19 cellular contexts compared by ENCODE assay signal in genomic region chr5:149325894-149326293, GRCh38. TPM values are rescaled to one million over a fixed set of nuclear protein-coding genes. Genes with fewer than 3 reads are reported as not detected.
DNase-seq lines count a peak whose midpoint lies in the region; ATAC-seq, FAIRE-seq and TF ChIP-seq lines count a peak whose summit lies in the region.
"Had no signal": no experiment of that assay in that cellular context is flagged by ENCODE, and none has a peak within 500 bp of the region (broad histone marks: within the 10 kb centered on the region; RNA-seq: fewer than 3 reads in every experiment).

No MANE protein-coding gene starts in this region.

- dilution Hi-C loops in endothelial cell of umbilical vein (cut with MboI; ENCODE audit: extremely low pct_ligation_motif_present, low sequenced_read_pairs) = no loop called here

- H3K36me3 ChIP-seq in left ventricle myocardium inferior = peaks cover 89% of the 10 kb centered on the region
- H3K36me3 ChIP-seq in endothelial cell of umbilical vein (ENCODE audit: control insufficient read depth in 2 of 2, extremely low read depth in 1 of 2, insufficient read depth in 2 of 2, low read length in 2 of 2) = peaks cover 3% of the 10 kb centered on the region in 2 experiments
- H3K36me3 ChIP-seq in neuronal stem cell (replicated peaks in 1 of 2; ENCODE audit: control insufficient read depth in 2 of 2, insufficient read depth in 2 of 2, low read length in 2 of 2) = no peaks in the 10 kb centered on the region
- H3K36me3 ChIP-seq in HAP-1 (replicated peaks) = no peaks in the 10 kb centered on the region
- H3K36me3 ChIP-seq in body of pancreas (replicated peaks in 1 of 2; ENCODE audit: insufficient read depth in 1 of 2, low read depth in 2 of 2) = no peaks in the 10 kb centered on the region

- no peak overlapping the region for H3K4me2 ChIP-seq in endothelial cell of umbilical vein (ENCODE audit: insufficient read depth, low read length)
- H3K4me2 ChIP-seq in neuronal stem cell (ENCODE audit: insufficient read depth, low read length, poor library complexity, severe bottlenecking) = no peak overlapping the region
- H3K4me2 ChIP-seq: BLaER1 had no signal

- H4K91ac ChIP-seq in neuronal stem cell (ENCODE audit: low read depth, low read length, poor library complexity) = no peak overlapping the region

- H3K4me1 ChIP-seq in left ventricle myocardium inferior (peaks cover 40% of the 10 kb centered on the region), endothelial cell of umbilical vein (ENCODE audit: control insufficient read depth, extremely low read depth, insufficient read depth, low read length) (peaks cover 44% of the 10 kb centered on the region), neuronal stem cell (ENCODE audit: control insufficient read depth in 2 of 2, insufficient read depth in 1 of 2, low read depth in 1 of 2, low read length in 2 of 2) (peaks cover 0 to 3% of the 10 kb centered on the region in 2 donors), HAP-1 (peaks cover 3% of the 10 kb centered on the region), body of pancreas (peaks cover 5% of the 10 kb centered on the region)
- H3K4me1 ChIP-seq: BLaER1 had no signal

- H3K9me1 ChIP-seq in endothelial cell of umbilical vein (replicated peaks; ENCODE audit: control insufficient read depth, extremely low read depth, insufficient read depth, low read length) = no peaks in the 10 kb centered on the region

- POLR2A ChIA-PET in endothelial cell of umbilical vein (lab: Charles Lee) = no interaction called here

- H4K20me1 ChIP-seq in endothelial cell of umbilical vein (replicated peaks; ENCODE audit: control insufficient read depth, extremely low read depth, insufficient read depth, low read length) = no peaks in the 10 kb centered on the region
- H4K20me1 ChIP-seq: BLaER1 had no signal

- DNase-seq in left ventricle myocardium inferior = no peak
- DNase-seq in Right ventricle myocardium inferior (ENCODE audit: missing footprints) = no peak
- DNase-seq in endothelial cell of umbilical vein (ENCODE audit: low read depth, low spot score) = no peak
- DNase-seq in neuronal stem cell (ENCODE audit: low spot score) = no peak
- DNase-seq in HAP-1 (ENCODE audit: low spot score in 2 of 2) = no peak
- DNase-seq in body of pancreas = no peak
- DNase-seq: CD8-positive, alpha-beta T cell; HCEC 1CT; NCI-H1436; NCI-H2029 treated with DMSO at 0.1 percent for 48 hours; NCI-H510A; NCI-H774; RPMI8226 had no signal

- H3K23ac ChIP-seq in neuronal stem cell (ENCODE audit: low read depth, low read length, poor library complexity) = no peak overlapping the region

- H3K27me3 ChIP-seq in left ventricle myocardium inferior (ENCODE audit: low read depth) = no peaks in the 10 kb centered on the region
- H3K27me3 ChIP-seq in endothelial cell of umbilical vein (ENCODE audit: control insufficient read depth in 2 of 2, insufficient read depth in 2 of 2, low read length in 2 of 2) = no peaks in the 10 kb centered on the region
- H3K27me3 ChIP-seq in neuronal stem cell (ENCODE audit: control insufficient read depth in 3 of 3, insufficient read depth in 3 of 3, low read depth in 1 of 3, low read length in 3 of 3) = no peaks in the 10 kb centered on the region
- no peaks in the 10 kb centered on the region for H3K27me3 ChIP-seq in HAP-1 (ENCODE audit: low read depth)
- no peaks in the 10 kb centered on the region for H3K27me3 ChIP-seq in body of pancreas
- H3K27me3 ChIP-seq: BLaER1 had no signal

- H2AK5ac ChIP-seq in neuronal stem cell (ENCODE audit: low read depth, low read length) = no peak overlapping the region

- H2BK15ac ChIP-seq in neuronal stem cell (ENCODE audit: low read length) = no peak overlapping the region

- H3K4ac ChIP-seq in neuronal stem cell (ENCODE audit: low read length) = no peak overlapping the region

- H2BK5ac ChIP-seq in neuronal stem cell (ENCODE audit: low read length) = no peak overlapping the region

- WGBS in neuronal stem cell (ENCODE audit: extremely low coverage in 2 of 2, insufficient read length in 2 of 2, insufficient replicate concordance in 1 of 2), 2 donors = no CpG with 5 or more reads among the region's 5 CpGs
- WGBS in body of pancreas, 2 donors = 90% methylated on average over 5 of the region's 5 CpGs

- no TSS peak for BruUV-seq in endothelial cell of umbilical vein (replicated peaks; lab: Mats Ljungman, UMichigan)

- no peaks in the 10 kb centered on the region for H3K9me3 ChIP-seq in left ventricle myocardium inferior (replicated peaks)
- no peaks in the 10 kb centered on the region for H3K9me3 ChIP-seq in endothelial cell of umbilical vein (replicated peaks; ENCODE audit: control insufficient read depth, insufficient read depth, low read length)
- no peaks in the 10 kb centered on the region for H3K9me3 ChIP-seq in neuronal stem cell (replicated peaks in 1 of 2; ENCODE audit: control insufficient read depth in 2 of 2, insufficient read depth in 1 of 2, low read depth in 1 of 2, low read length in 2 of 2)
- H3K9me3 ChIP-seq in HAP-1 = no peaks in the 10 kb centered on the region
- no peaks in the 10 kb centered on the region for H3K9me3 ChIP-seq in body of pancreas
- H3K9me3 ChIP-seq: BLaER1 had no signal

- H3K79me1 ChIP-seq in neuronal stem cell (ENCODE audit: low read depth, low read length) = no peaks in the 10 kb centered on the region

- CTCF ChIA-PET in endothelial cell of umbilical vein (lab: Charles Lee) = interaction anchor here (1.1 to 2.2 kb wide), 4 partner anchors 8 to 46 kb away, joined by 3 to 8 read pairs (median 6); no protein-coding TSS in a partner anchor

- no peaks in the 10 kb centered on the region for H3K79me2 ChIP-seq in endothelial cell of umbilical vein (ENCODE audit: control insufficient read depth, insufficient read depth, low read length)

- H3K18ac ChIP-seq in neuronal stem cell (ENCODE audit: low read length) = no peak overlapping the region

- H3K9ac ChIP-seq in endothelial cell of umbilical vein (replicated peaks; ENCODE audit: extremely low read depth, insufficient read depth, low read length) (no peak overlapping the region), neuronal stem cell (ENCODE audit: low read depth, low read length, poor library complexity) (no peak overlapping the region)
- H3K9ac ChIP-seq: BLaER1 had no signal

- in situ Hi-C loops in HAP-1 (cut with MboI; ENCODE audit: low sequenced_read_pairs) = no loop called here

- no peak overlapping the region for H2BK12ac ChIP-seq in neuronal stem cell (ENCODE audit: low read length)

- TF ChIP-seq POLR2A in endothelial cell of umbilical vein (IDR thresholded peaks at IDR 0.05; ENCODE audit: low read depth, low read length) (no peak), body of pancreas (IDR thresholded peaks at IDR 0.05) (no peak)

- H3K27ac ChIP-seq in left ventricle myocardium inferior (replicated peaks) (peak overlapping the region; percentile 72), endothelial cell of umbilical vein (ENCODE audit: insufficient read depth, low read depth, low read length) (peak overlapping the region; percentile 10), neuronal stem cell (replicated peaks; ENCODE audit: low read length) (no peak overlapping the region), body of pancreas (no peak overlapping the region)
- H3K27ac ChIP-seq: BLaER1, HL-60 had no signal

- H2AFZ ChIP-seq in endothelial cell of umbilical vein (ENCODE audit: low read depth, low read length) (no peak overlapping the region), neuronal stem cell (ENCODE audit: low read length) (peak overlapping the region; percentile 39)

- intact Hi-C loops in left ventricle myocardium inferior (cut with micrococcal nuclease) (no loop called here), Right ventricle myocardium inferior (cut with DNase I) (no loop called here), endothelial cell of umbilical vein (cut with micrococcal nuclease) (no loop called here), body of pancreas (cut with DNase I) (no loop called here)

- H3K14ac ChIP-seq in neuronal stem cell (ENCODE audit: low read length) = no peak overlapping the region

- no peak for ATAC-seq in Right ventricle myocardium inferior
- no peak for ATAC-seq in body of pancreas
- ATAC-seq in HG03039 (IDR thresholded peaks at IDR 0.05; ENCODE audit: unreplicated experiment) = no peak
- no peak for ATAC-seq in HG02973 (IDR thresholded peaks at IDR 0.05; ENCODE audit: unreplicated experiment)
- ATAC-seq: CD8-positive, alpha-beta T cell had no signal

- TF ChIP-seq CTCF in left ventricle myocardium inferior (IDR thresholded peaks at IDR 0.05; ENCODE audit: borderline replicate concordance) (no peak), endothelial cell of umbilical vein (IDR thresholded peaks at IDR 0.05; ENCODE audit: extremely low read depth in 1 of 2, insufficient read depth in 1 of 2, low read depth in 1 of 2, low read length in 2 of 2) (no peak), body of pancreas (IDR thresholded peaks at IDR 0.05) (no peak)

- no peak overlapping the region for H4K8ac ChIP-seq in neuronal stem cell (ENCODE audit: low read depth, low read length)

- peak; percentile 46 for FAIRE-seq in endothelial cell of umbilical vein (lab: Jason Lieb, UNC)
- FAIRE-seq: A204.1, HTR-8/SVneo had no signal

- H3K4me3 ChIP-seq in left ventricle myocardium inferior (no peak overlapping the region), endothelial cell of umbilical vein (replicated peaks in 1 of 3; ENCODE audit: insufficient read depth in 1 of 3, low read depth in 1 of 3, low read length in 3 of 3) (no peak overlapping the region), neuronal stem cell (ENCODE audit: low read length in 2 of 2) (no peak overlapping the region), HAP-1 (no peak overlapping the region), body of pancreas (no peak overlapping the region)
- H3K4me3 ChIP-seq: BLaER1 had no signal

- no peak overlapping the region for H2BK120ac ChIP-seq in neuronal stem cell (ENCODE audit: low read depth, low read length)

RNA-seq across cellular contexts. Expression of gene GRPEL2, which starts 19.4 kb away (rescaled TPM):
- total RNA-seq in left ventricle myocardium inferior = 7.6 TPM
- total RNA-seq in Right ventricle myocardium inferior = 11.6 TPM
- total RNA-seq in endothelial cell of umbilical vein = 32.5 and 41.0 TPM in 2 replicates
- polyA plus RNA-seq in endothelial cell of umbilical vein = 5.8 and 7.6 TPM in 2 replicates
- polyA plus RNA-seq in endothelial cell of umbilical vein (2011; cell fraction: cytosol; rRNA removed) = 6.1 and 6.2 TPM in 2 replicates
- 21.6 and 26.6 TPM in 2 replicates for polyA plus RNA-seq in endothelial cell of umbilical vein (2011; cell fraction: nucleus; rRNA removed)
- 7.3 and 10.1 TPM in 2 replicates for polyA plus RNA-seq in endothelial cell of umbilical vein (2012)
- polyA minus RNA-seq in endothelial cell of umbilical vein = 18.8 and 21.4 TPM in 2 replicates
- 41.8 TPM for polyA minus RNA-seq in endothelial cell of umbilical vein (2011; cell fraction: cytosol; rRNA and poly(A)+ RNA removed)
- polyA minus RNA-seq in endothelial cell of umbilical vein (2011; cell fraction: nucleus; rRNA and poly(A)+ RNA removed) = 12.4 and 16.8 TPM in 2 replicates
- 11.4 TPM for polyA plus RNA-seq in neuronal stem cell (2013, experiment 1 of 2)
- 11.3 TPM for polyA plus RNA-seq in neuronal stem cell (2013, experiment 2 of 2)
- 10 to 100 TPM in 1 of 2 donors, 1 to 10 TPM in 1; 4.9 to 10.6 TPM for total RNA-seq in body of pancreas

RNA-seq across cellular contexts. Expression of gene PCYOX1L, which starts 32.0 kb away (rescaled TPM):
- total RNA-seq in left ventricle myocardium inferior = 3.2 TPM
- total RNA-seq in Right ventricle myocardium inferior = 2.7 TPM
- 17.0 and 23.3 TPM in 2 replicates for total RNA-seq in endothelial cell of umbilical vein
- polyA plus RNA-seq in endothelial cell of umbilical vein = 28.1 and 29.9 TPM in 2 replicates
- 18.5 and 20.5 TPM in 2 replicates for polyA plus RNA-seq in endothelial cell of umbilical vein (2011; cell fraction: cytosol; rRNA removed)
- polyA plus RNA-seq in endothelial cell of umbilical vein (2011; cell fraction: nucleus; rRNA removed) = 32.1 and 36.0 TPM in 2 replicates
- polyA plus RNA-seq in endothelial cell of umbilical vein (2012) = 13.2 and 18.2 TPM in 2 replicates
- 18.4 and 20.0 TPM in 2 replicates for polyA minus RNA-seq in endothelial cell of umbilical vein
- polyA minus RNA-seq in endothelial cell of umbilical vein (2011; cell fraction: cytosol; rRNA and poly(A)+ RNA removed) = 1.2 TPM
- polyA minus RNA-seq in endothelial cell of umbilical vein (2011; cell fraction: nucleus; rRNA and poly(A)+ RNA removed) = 6.6 and 7.1 TPM in 2 replicates
- polyA plus RNA-seq in neuronal stem cell (2013, experiment 1 of 2) = 16.0 TPM
- polyA plus RNA-seq in neuronal stem cell (2013, experiment 2 of 2) = 16.3 TPM
- total RNA-seq in body of pancreas = 1 to 10 TPM; 3.9 to 5.6 TPM

RNA-seq across cellular contexts. Expression of gene IL17B, which starts 53.2 kb away (rescaled TPM):
- total RNA-seq in left ventricle myocardium inferior = not detected
- total RNA-seq in Right ventricle myocardium inferior = not detected
- total RNA-seq in endothelial cell of umbilical vein = not detected in 2 replicates
- 0.37 TPM in 1 of 2 replicates, not detected in the other for polyA plus RNA-seq in endothelial cell of umbilical vein
- polyA plus RNA-seq in endothelial cell of umbilical vein (2011; cell fraction: cytosol; rRNA removed) = not detected in 2 replicates
- polyA plus RNA-seq in endothelial cell of umbilical vein (2011; cell fraction: nucleus; rRNA removed) = not detected in 2 replicates
- not detected in 2 replicates for polyA plus RNA-seq in endothelial cell of umbilical vein (2012)
- polyA minus RNA-seq in endothelial cell of umbilical vein = not detected in 2 replicates
- not detected for polyA minus RNA-seq in endothelial cell of umbilical vein (2011; cell fraction: cytosol; rRNA and poly(A)+ RNA removed)
- polyA minus RNA-seq in endothelial cell of umbilical vein (2011; cell fraction: nucleus; rRNA and poly(A)+ RNA removed) = not detected in 2 replicates
- polyA plus RNA-seq in neuronal stem cell (2013, experiment 1 of 2) = not detected
- not detected for polyA plus RNA-seq in neuronal stem cell (2013, experiment 2 of 2)
- total RNA-seq in body of pancreas = not detected
- total RNA-seq: CD8-positive, alpha-beta T cell had no signal

RNA-seq across cellular contexts. Expression of gene AFAP1L1, which starts 54.2 kb away (rescaled TPM):
- total RNA-seq in left ventricle myocardium inferior = 40.6 TPM
- 46.9 TPM for total RNA-seq in Right ventricle myocardium inferior
- total RNA-seq in endothelial cell of umbilical vein = 73.2 and 76.2 TPM in 2 replicates
- polyA plus RNA-seq in endothelial cell of umbilical vein = 6.2 and 7.9 TPM in 2 replicates
- 8.2 and 8.6 TPM in 2 replicates for polyA plus RNA-seq in endothelial cell of umbilical vein (2011; cell fraction: cytosol; rRNA removed)
- 16.9 and 21.2 TPM in 2 replicates for polyA plus RNA-seq in endothelial cell of umbilical vein (2011; cell fraction: nucleus; rRNA removed)
- polyA plus RNA-seq in endothelial cell of umbilical vein (2012) = 12.1 and 16.6 TPM in 2 replicates
- polyA minus RNA-seq in endothelial cell of umbilical vein = 17.9 and 18.0 TPM in 2 replicates
- 1.7 TPM for polyA minus RNA-seq in endothelial cell of umbilical vein (2011; cell fraction: cytosol; rRNA and poly(A)+ RNA removed)
- 16.1 and 17.1 TPM in 2 replicates for polyA minus RNA-seq in endothelial cell of umbilical vein (2011; cell fraction: nucleus; rRNA and poly(A)+ RNA removed)
- 0.29 TPM for polyA plus RNA-seq in neuronal stem cell (2013, experiment 1 of 2)
- polyA plus RNA-seq in neuronal stem cell (2013, experiment 2 of 2) = 0.19 TPM
- total RNA-seq in body of pancreas = 1 to 10 TPM; 2.9 to 5.9 TPM

Comparison
In these comparisons a context has a peak if more than half of its experiments do, and no peak if none do; other contexts are left out.
1. H3K27ac ChIP-seq: peak in left ventricle myocardium inferior (single experiment) and endothelial cell of umbilical vein (single experiment); none in neuronal stem cell (single experiment) and body of pancreas (0 of 4).